ENCODE assay signal across 9 cellular contexts in the genomic region with DNA sequence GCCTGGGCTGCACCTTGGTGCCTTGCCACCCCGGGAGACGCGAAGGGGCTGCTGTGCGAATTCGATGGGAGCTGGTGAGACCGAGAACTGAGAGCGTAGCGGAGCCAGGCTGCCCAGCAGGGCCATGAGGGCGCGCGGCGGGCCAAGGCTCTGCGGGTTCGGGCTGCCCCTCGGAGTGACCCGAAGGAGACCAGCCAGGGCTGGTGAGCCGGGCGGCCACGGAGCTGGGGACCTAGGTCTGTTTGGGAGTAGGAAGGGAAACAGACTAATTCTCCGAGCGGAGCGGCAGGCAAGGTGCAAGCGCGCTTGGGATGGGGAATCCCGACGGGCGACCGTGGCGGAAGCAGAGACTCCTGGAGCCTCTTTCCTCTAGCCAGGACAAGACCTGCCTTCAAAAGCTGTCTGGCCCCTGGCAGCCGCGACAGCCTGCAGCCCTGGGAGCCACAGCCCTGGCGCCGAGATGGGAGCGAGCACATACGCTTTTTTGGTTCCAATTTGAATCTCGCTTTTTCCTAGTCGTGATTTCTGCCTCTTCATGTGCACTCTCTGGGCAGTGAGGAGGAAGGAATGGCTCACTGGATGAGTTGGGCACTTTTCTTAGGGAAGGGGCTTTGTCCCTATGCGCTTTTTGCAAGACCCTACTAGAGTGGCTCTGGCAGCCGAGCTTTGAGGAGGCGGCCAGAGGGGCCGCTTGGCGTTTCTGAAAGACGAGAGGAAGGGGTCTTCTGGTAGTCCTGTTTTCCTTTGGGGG. TPM values are rescaled to one million over a fixed set of nuclear protein-coding genes. Genes with fewer than 3 reads are reported as not detected.
A peak's percentile ranks its signal among the peaks of the same experiment; 100 is the strongest.
DNase-seq lines count a peak whose midpoint lies in the region; FAIRE-seq and TF ChIP-seq lines count a peak whose summit lies in the region.
"Had no signal": no experiment of that assay in that cellular context is flagged by ENCODE, and none has a peak within 500 bp of the region (broad histone marks: within the 10 kb centered on the region; RNA-seq: fewer than 3 reads in every experiment).

No MANE protein-coding gene starts in this region.

- no peak for TF ChIP-seq CTCF in brain (conservative IDR thresholded peaks at IDR 0.05)
- no peak for TF ChIP-seq CTCF in keratinocyte (optimal IDR thresholded peaks at IDR 0.05 in 1 of 3, IDR thresholded peaks at IDR 0.05 in 1 of 3, conservative IDR thresholded peaks at IDR 0.05 in 1 of 3; ENCODE audit: extremely low read depth in 1 of 3, insufficient read depth in 2 of 3, low read length in 3 of 3)
- no peak for TF ChIP-seq CTCF in stomach (IDR thresholded peaks at IDR 0.05)

- dilution Hi-C loops in keratinocyte (cut with MboI; ENCODE audit: extremely low pct_ligation_motif_present, low sequenced_read_pairs) = no loop called here

- CTCF ChIA-PET in activated CD4-positive, alpha-beta memory T cell treated with anti-CD3 and anti-CD28 coated beads for 36 hours (lab: Charles Lee) = no interaction called here

- H3K4me3 ChIP-seq in HUES6 (ENCODE audit: low read depth, low read length) = peak overlapping the region; percentile 94
- H3K4me3 ChIP-seq in keratinocyte (ENCODE audit: control insufficient read depth in 2 of 3, extremely low read depth in 1 of 3, insufficient read depth in 2 of 3, low read depth in 1 of 3, low read length in 3 of 3) = peak overlapping the region; percentile 21 to 65 (median 46)
- peak overlapping the region; percentile 50 to 65 (median 54) for H3K4me3 ChIP-seq in stomach

- WGBS in stomach, 5 donors = 0 to 2% (median 1%) methylated on average over 32 to 43 of the region's 43 CpGs

- no peak for TF ChIP-seq POLR2A in stomach (IDR thresholded peaks at IDR 0.05)

- intact Hi-C loops in stomach (cut with DNase I; ENCODE audit: low total_unique reads) = no loop called here
- intact Hi-C loops in activated CD4-positive, alpha-beta memory T cell treated with anti-CD3 and anti-CD28 coated beads for 36 hours (cut with micrococcal nuclease) = no loop called here

- no peaks in the 10 kb centered on the region for H3K36me3 Mint-ChIP-seq in brain
- H3K36me3 Mint-ChIP-seq in activated CD4-positive, alpha-beta memory T cell treated with anti-CD3 and anti-CD28 coated beads for 36 hours = no peaks in the 10 kb centered on the region

- H3K27ac Mint-ChIP-seq in brain = peak overlapping the region in 3 of 5 experiments; percentile 3 to 91 (median 66)
- no peak overlapping the region for H3K27ac Mint-ChIP-seq in activated CD4-positive, alpha-beta memory T cell treated with anti-CD3 and anti-CD28 coated beads for 36 hours

- no peaks in the 10 kb centered on the region for H3K79me2 ChIP-seq in keratinocyte (ENCODE audit: control insufficient read depth, insufficient read depth, low read length)

- H3K4me1 Mint-ChIP-seq in brain = peaks cover 52% of the 10 kb centered on the region
- peaks cover 5% of the 10 kb centered on the region for H3K4me1 Mint-ChIP-seq in activated CD4-positive, alpha-beta memory T cell treated with anti-CD3 and anti-CD28 coated beads for 36 hours (ENCODE audit: low read depth)

- peaks cover 80% of the 10 kb centered on the region for H3K27me3 ChIP-seq in HUES6 (ENCODE audit: control insufficient read depth, insufficient read depth, low read length)
- peaks cover 55% of the 10 kb centered on the region for H3K27me3 ChIP-seq in keratinocyte (ENCODE audit: control insufficient read depth, extremely low read depth, insufficient read depth, low read length)
- peaks cover 0 to 73% (median 28%) of the 10 kb centered on the region in 3 donors for H3K27me3 ChIP-seq in stomach

- H3K9ac ChIP-seq in HUES6 (ENCODE audit: low read length) (peak overlapping the region; percentile 81), keratinocyte (ENCODE audit: control insufficient read depth, extremely low read depth, insufficient read depth, low read length) (no peak overlapping the region)

- DNase-seq in keratinocyte (ENCODE audit: low read depth, low spot score) (no peak), stomach (no peak), EL (no peak), dedifferentiated amniotic fluid mesenchymal stem cell (ENCODE audit: extremely low spot score) (no peak)
- DNase-seq in activated CD4-positive, alpha-beta memory T cell treated with anti-CD3 and anti-CD28 coated beads for 36 hours = no peak
- DNase-seq in activated CD4-positive, alpha-beta T cell treated with anti-CD3 and anti-CD28 coated beads, Interleukin-2, amount 50 U/mL, for 1 hour = no peak

- H3K9me1 ChIP-seq in keratinocyte (ENCODE audit: control insufficient read depth, extremely low read depth, insufficient read depth, low read length) = no peaks in the 10 kb centered on the region

- no peak for FAIRE-seq in keratinocyte (lab: Jason Lieb, UNC)
- FAIRE-seq: GM19239 had no signal

- H4K20me1 ChIP-seq in keratinocyte (ENCODE audit: control insufficient read depth, extremely low read depth, insufficient read depth, low read length) = no peaks in the 10 kb centered on the region

- H3K27me3 Mint-ChIP-seq in brain = peaks cover 92% of the 10 kb centered on the region
- peaks cover 44% of the 10 kb centered on the region for H3K27me3 Mint-ChIP-seq in activated CD4-positive, alpha-beta memory T cell treated with anti-CD3 and anti-CD28 coated beads for 36 hours

- H3K36me3 ChIP-seq in HUES6 (ENCODE audit: control insufficient read depth, insufficient read depth, low read length) (no peaks in the 10 kb centered on the region), keratinocyte (ENCODE audit: control insufficient read depth in 2 of 2, extremely low read depth in 1 of 2, insufficient read depth in 2 of 2, low read length in 2 of 2) (no peaks in the 10 kb centered on the region), stomach (no peaks in the 10 kb centered on the region)

- no peaks in the 10 kb centered on the region for H3K9me3 ChIP-seq in HUES6 (ENCODE audit: control insufficient read depth, insufficient read depth, low read depth, low read length)
- H3K9me3 ChIP-seq in keratinocyte (ENCODE audit: control insufficient read depth, low read depth, low read length) = no peaks in the 10 kb centered on the region
- no peaks in the 10 kb centered on the region for H3K9me3 ChIP-seq in stomach

- H3K4me1 ChIP-seq in HUES6 (ENCODE audit: control insufficient read depth, insufficient read depth, low read length) = peaks cover 20% of the 10 kb centered on the region
- H3K4me1 ChIP-seq in keratinocyte (ENCODE audit: control insufficient read depth, extremely low read depth, insufficient read depth, low read length) = peaks cover 7% of the 10 kb centered on the region
- H3K4me1 ChIP-seq in stomach = peaks cover 18 to 34% (median 24%) of the 10 kb centered on the region in 4 donors

- peak overlapping the region; percentile 68 for H2AFZ ChIP-seq in keratinocyte (ENCODE audit: control insufficient read depth, low read length)

- H3K4me2 ChIP-seq in keratinocyte (ENCODE audit: control insufficient read depth, extremely low read depth, insufficient read depth, low read depth, low read length) = peak overlapping the region; percentile 77

- H3K4me3 Mint-ChIP-seq in brain = peak overlapping the region; percentile 82 to 93 (median 88)
- H3K4me3 Mint-ChIP-seq in activated CD4-positive, alpha-beta memory T cell treated with anti-CD3 and anti-CD28 coated beads for 36 hours = no peak overlapping the region

- TF ChIP-seq EP300 in stomach (IDR thresholded peaks at IDR 0.05) = no peak

- H3K9me3 Mint-ChIP-seq in brain = no peaks in the 10 kb centered on the region
- no peaks in the 10 kb centered on the region for H3K9me3 Mint-ChIP-seq in activated CD4-positive, alpha-beta memory T cell treated with anti-CD3 and anti-CD28 coated beads for 36 hours

- POLR2A ChIA-PET in activated CD4-positive, alpha-beta memory T cell treated with anti-CD3 and anti-CD28 coated beads for 36 hours (lab: Charles Lee) = no interaction called here

- H3K27ac ChIP-seq in HUES6 (ENCODE audit: low read depth, low read length) = no peak overlapping the region
- no peak overlapping the region for H3K27ac ChIP-seq in keratinocyte (ENCODE audit: control insufficient read depth, insufficient read depth, low read length)
- peak overlapping the region in 2 of 5 donors; percentile 43 to 56 for H3K27ac ChIP-seq in stomach

RNA-seq across cellular contexts. Expression of a gene that starts 0.8 kb away (rescaled TPM):
- 19.3 TPM for polyA plus RNA-seq in brain (ENCODE audit: insufficient read depth, low read depth, low replicate concordance)
- 0.37 to 1.7 TPM (median 0.38 TPM) in 3 replicates for polyA plus RNA-seq in keratinocyte
- not detected for polyA plus RNA-seq in keratinocyte (2011; ENCODE audit: low read depth)
- polyA plus RNA-seq in keratinocyte (2011; cell fraction: cytosol; rRNA removed) = 0.69 and 1.1 TPM in 2 replicates
- 0.79 and 2.9 TPM in 2 replicates for polyA plus RNA-seq in keratinocyte (2011; cell fraction: nucleus; rRNA removed)
- 0.10 and 1.9 TPM in 2 replicates for polyA plus RNA-seq in keratinocyte (2012; ENCODE audit: low replicate concordance)
- 0.26 to 4.0 TPM (median 0.38 TPM) in 3 replicates for polyA minus RNA-seq in keratinocyte
- 0.77 TPM for polyA minus RNA-seq in keratinocyte (2011; cell fraction: cytosol; rRNA and poly(A)+ RNA removed)
- 1.5 and 4.3 TPM in 2 replicates for polyA minus RNA-seq in keratinocyte (2011; cell fraction: nucleus; rRNA and poly(A)+ RNA removed)
- total RNA-seq in stomach = 1 to 10 TPM in 1 of 5 donors, under 1 TPM in 1, not detected in 3; 0.29 to 2.0 TPM
- polyA plus RNA-seq in stomach = 1 to 10 TPM in 1 of 3 donors, under 1 TPM in 1, not detected in 1; 0.53 to 1.2 TPM
- not detected for total RNA-seq in activated CD4-positive, alpha-beta memory T cell treated with anti-CD3 and anti-CD28 coated beads for 36 hours
